In the genomic region with DNA sequence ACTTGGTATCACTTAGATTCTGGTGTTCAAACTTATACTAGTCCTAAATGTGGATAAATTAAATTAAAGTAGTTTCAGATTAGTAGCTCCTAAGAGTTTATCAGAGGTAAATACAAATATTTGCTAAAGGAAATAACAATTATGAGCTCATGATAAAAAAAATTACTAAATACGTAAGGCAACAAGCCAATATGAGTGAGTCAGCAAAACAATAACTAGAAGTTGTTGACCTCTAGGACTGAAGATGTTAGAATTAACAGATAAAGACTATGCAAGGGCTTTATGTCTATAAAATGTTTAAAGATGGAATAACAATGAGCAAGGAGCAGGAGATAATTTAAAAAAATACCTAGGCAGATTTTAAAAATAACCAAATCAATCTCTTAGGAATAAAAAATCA, we compare ENCODE assay signal across 20 cellular contexts.
"Had no signal": no experiment of that assay in that cellular context is flagged by ENCODE, and none has a peak within 500 bp of the region (broad histone marks: within the 10 kb centered on the region; RNA-seq: fewer than 3 reads in every experiment).

No MANE protein-coding gene starts in this region.

- H3K9ac ChIP-seq: KMS-11 had no signal

- DNase-seq: activated CD4-positive, alpha-beta T cell treated with anti-CD3 and anti-CD28 coated beads for 4 hours; activated CD8-positive, alpha-beta memory T cell treated with anti-CD3 and anti-CD28 coated beads, Interleukin-2, amount 50 U/mL, for 4 hours; activated CD8-positive, alpha-beta T cell treated with anti-CD3 and anti-CD28 coated beads for 36 hours; activated gamma-delta T cell treated with Interleukin-2 at 50 U/mL for 16 hours; activated naive CD4-positive, alpha-beta T cell treated with anti-CD3 and anti-CD28 coated beads, Interleukin-2, amount 10 ng/mL, durations not matched to agents 7 days and 5 days; activated naive CD8-positive, alpha-beta T cell treated with anti-CD3 and anti-CD28 coated beads, Interleukin-2, amount 10 ng/mL, durations not matched to agents 7 days and 5 days; activated T-cell treated with anti-CD3 and anti-CD28 coated beads, Interleukin-2, amount 50 U/mL, for 72 hours; adrenal gland; aorta; MM.1S; NCI-H1105; NCI-H1436; NCI-H1694 treated with DMSO at 0.1 percent for 48 hours; NCI-H2081; NCI-H510A treated with DMSO at 0.1 percent for 48 hours; NCI-H69; SHP77 treated with DMSO at 0.1 percent for 48 hours had no signal

- H3K36me3 ChIP-seq: adrenal gland, breast epithelium had no signal

- H3K27me3 ChIP-seq: adrenal gland, breast epithelium had no signal

- H3K4me1 ChIP-seq: adrenal gland, breast epithelium had no signal

- H3K9me3 ChIP-seq: adrenal gland had no signal

- H3K27ac ChIP-seq: adrenal gland, breast epithelium, KMS-11 had no signal

- H3K4me3 ChIP-seq: adrenal gland, breast epithelium had no signal

- ATAC-seq: activated CD4-positive, CD25-positive, alpha-beta regulatory T cell treated with anti-CD3 and anti-CD28 coated beads, Interleukin-2, amount 50 U/mL, for 24 hours; activated CD8-positive, alpha-beta T cell treated with anti-CD3 and anti-CD28 coated beads for 36 hours; activated T-cell treated with anti-CD3 and anti-CD28 coated beads, Interleukin-2, amount 50 U/mL, for 72 hours had no signal

- H3K4me2 ChIP-seq: KMS-11 had no signal
